In the genomic region with DNA sequence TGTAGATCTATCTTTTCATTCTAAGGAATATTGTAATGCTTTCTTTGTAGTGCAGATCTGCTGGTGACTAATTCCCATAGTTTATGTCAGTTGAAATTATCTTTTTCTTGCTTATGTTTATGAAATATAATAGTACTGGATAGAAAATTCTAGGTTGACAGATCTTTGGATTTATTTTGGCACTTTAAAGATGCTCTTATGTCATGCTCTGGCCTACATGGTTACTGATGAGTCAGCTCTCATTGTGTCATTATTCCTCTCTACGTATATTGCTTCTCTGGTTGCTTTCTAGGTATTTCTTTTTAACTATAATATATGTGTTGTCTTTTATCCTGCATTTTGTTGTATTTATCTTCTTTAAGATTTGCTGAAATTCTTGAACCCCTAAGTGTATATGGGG, we compare ENCODE assay signal across 18 cellular contexts.
A peak's percentile ranks its signal among the peaks of the same experiment; 100 is the strongest.
DNase-seq lines count a peak whose midpoint lies in the region; ATAC-seq, FAIRE-seq and TF ChIP-seq lines count a peak whose summit lies in the region.
"Had no signal": no experiment of that assay in that cellular context is flagged by ENCODE, and none has a peak within 500 bp of the region (broad histone marks: within the 10 kb centered on the region; RNA-seq: fewer than 3 reads in every experiment).

No MANE protein-coding gene starts in this region.

- POLR2A ChIA-PET in HepG2 (lab: Yijun Ruan, JAX), result no interaction called here

- no peak overlapping the region for H2AFZ ChIP-seq in HepG2 (ENCODE audit: low read length)
- H2AFZ ChIP-seq: GM23248 had no signal

- H3K27me3 ChIP-seq in HepG2 (ENCODE audit: control insufficient read depth in 1 of 2, insufficient read depth in 2 of 2, low read length in 2 of 2), result no peaks in the 10 kb centered on the region
- H3K27me3 ChIP-seq in right lobe of liver, result no peaks in the 10 kb centered on the region

- DNase-seq in HepG2 (ENCODE audit: low spot score), result no peak
- no peak for DNase-seq in right lobe of liver
- peak; percentile 90 for DNase-seq in amniotic epithelial cell (ENCODE audit: low read depth)
- peak; percentile 31 for DNase-seq in epithelial cell of esophagus (ENCODE audit: low read depth)
- DNase-seq in NCI-H774 (lab: John Stamatoyannopoulos, UW), result no peak
- DNase-seq in NCI-H1092 treated with DMSO at 0.1 percent for 48 hours (lab: John Stamatoyannopoulos, UW), result no peak
- DNase-seq in amniotic stem cell (lab: John Stamatoyannopoulos, UW), result no peak
- DNase-seq in AG20443 (ENCODE audit: low spot score), result no peak
- DNase-seq: 8988T; ACHN; C1 segment of cervical spinal cord; Calu3; CD4-positive, alpha-beta T cell; DMS79; GM23248 had no signal

- WGBS in HepG2 (ENCODE audit: low lambda C conversion rate), result 0% methylated on average over 1 of the region's 1 CpG
- WGBS in right lobe of liver (ENCODE audit: insufficient coverage, low coverage, low lambda C conversion rate, missing lambda C conversion rate), result 29% methylated on average over 1 of the region's 1 CpG

- H4K20me1 ChIP-seq in HepG2 (ENCODE audit: insufficient read depth, low read length), result no peaks in the 10 kb centered on the region

- TF ChIP-seq EP300 in HepG2 (IDR thresholded peaks at IDR 0.05; ENCODE audit: low read depth in 2 of 2, low read length in 2 of 2) (no peak), HepG2 (CRISPR knock-in tag; IDR thresholded peaks at IDR 0.05; ENCODE audit: borderline replicate concordance) (no peak)

- intact Hi-C loops in HepG2 (cut with micrococcal nuclease; ENCODE audit: unreplicated experiment), result no loop called here
- intact Hi-C loops in right lobe of liver (cut with DNase I), result no loop called here

- no peaks in the 10 kb centered on the region for H3K4me1 ChIP-seq in HepG2 (ENCODE audit: insufficient read depth, low read length)
- no peaks in the 10 kb centered on the region for H3K4me1 ChIP-seq in right lobe of liver

- no peak for FAIRE-seq in HepG2 (lab: Jason Lieb, UNC)
- FAIRE-seq: GM12878, H54 had no signal

- no peak overlapping the region for H3K9ac ChIP-seq in HepG2 (ENCODE audit: insufficient read depth, low read depth, low read length)
- H3K9ac ChIP-seq: GM23248 had no signal

- TF ChIP-seq RAD21 in HepG2 (CRISPR knock-in tag; IDR thresholded peaks at IDR 0.05), result no peak

- BruUV-seq in HepG2 (replicated peaks; lab: Mats Ljungman, UMichigan), result no TSS peak

- H3K36me3 ChIP-seq in HepG2 (replicated peaks in 1 of 2; ENCODE audit: control insufficient read depth in 1 of 2, insufficient read depth in 2 of 2, low read length in 2 of 2) (no peaks in the 10 kb centered on the region), right lobe of liver (no peaks in the 10 kb centered on the region)

- H3K27ac ChIP-seq in HepG2 (ENCODE audit: extremely low read length, insufficient read depth, low read length) (no peak overlapping the region), right lobe of liver (no peak overlapping the region)
- H3K27ac ChIP-seq: GM23248, HL-60 had no signal

- no peak for TF ChIP-seq POLR2A in HepG2 (IDR thresholded peaks at IDR 0.05; ENCODE audit: insufficient read depth in 1 of 2, low read depth in 2 of 2, low read length in 2 of 2)
- TF ChIP-seq POLR2A in right lobe of liver (IDR thresholded peaks at IDR 0.05), result no peak

- no peak overlapping the region for H3K4me3 ChIP-seq in HepG2 (replicated peaks in 1 of 3; ENCODE audit: insufficient read depth in 1 of 3, low read depth in 2 of 3, low read length in 3 of 3)
- no peak overlapping the region for H3K4me3 ChIP-seq in right lobe of liver
- no peak overlapping the region for H3K4me3 ChIP-seq in epithelial cell of esophagus (ENCODE audit: low read length)
- H3K4me3 ChIP-seq: GM12878, GM23248 had no signal

- in situ Hi-C loops in HepG2 (cut with HindIII; ENCODE audit: extremely low pct_ligation_motif_present, low pct_unique_long_range_greater_than_20kb), result no loop called here

- no peak for TF ChIP-seq CTCF in HepG2 (CRISPR knock-in tag; IDR thresholded peaks at IDR 0.05)
- no peak for TF ChIP-seq CTCF in right lobe of liver (IDR thresholded peaks at IDR 0.05)
- no peak for TF ChIP-seq CTCF in epithelial cell of esophagus (IDR thresholded peaks at IDR 0.05; ENCODE audit: insufficient read depth, low read depth, low read length, missing control alignments)

- CTCF ChIA-PET in HepG2 (lab: Yijun Ruan, JAX; ENCODE audit: low intra/inter-chr PET ratio, low total read pairs), result no interaction called here

- H3K9me3 ChIP-seq in HepG2 (ENCODE audit: low read length), result no peaks in the 10 kb centered on the region; the same call in none of the 2 replicates
- no peaks in the 10 kb centered on the region for H3K9me3 ChIP-seq in right lobe of liver

- H3K79me2 ChIP-seq in HepG2 (ENCODE audit: insufficient read depth, low read length), result no peaks in the 10 kb centered on the region

- no peak overlapping the region for H3K4me2 ChIP-seq in HepG2 (ENCODE audit: low read depth, low read length)

- ATAC-seq in HepG2 (no peak), right lobe of liver (no peak)
- ATAC-seq: GM12878 had no signal

TF ChIP-seq in HepG2, 621 proteins besides CTCF, POLR2A, EP300 and RAD21:
- TF ChIP-seq SRSF1 (optimal IDR thresholded peaks at IDR 0.05; ENCODE audit: low read depth, low read length), result no peak
- TF ChIP-seq, protein P1, sequence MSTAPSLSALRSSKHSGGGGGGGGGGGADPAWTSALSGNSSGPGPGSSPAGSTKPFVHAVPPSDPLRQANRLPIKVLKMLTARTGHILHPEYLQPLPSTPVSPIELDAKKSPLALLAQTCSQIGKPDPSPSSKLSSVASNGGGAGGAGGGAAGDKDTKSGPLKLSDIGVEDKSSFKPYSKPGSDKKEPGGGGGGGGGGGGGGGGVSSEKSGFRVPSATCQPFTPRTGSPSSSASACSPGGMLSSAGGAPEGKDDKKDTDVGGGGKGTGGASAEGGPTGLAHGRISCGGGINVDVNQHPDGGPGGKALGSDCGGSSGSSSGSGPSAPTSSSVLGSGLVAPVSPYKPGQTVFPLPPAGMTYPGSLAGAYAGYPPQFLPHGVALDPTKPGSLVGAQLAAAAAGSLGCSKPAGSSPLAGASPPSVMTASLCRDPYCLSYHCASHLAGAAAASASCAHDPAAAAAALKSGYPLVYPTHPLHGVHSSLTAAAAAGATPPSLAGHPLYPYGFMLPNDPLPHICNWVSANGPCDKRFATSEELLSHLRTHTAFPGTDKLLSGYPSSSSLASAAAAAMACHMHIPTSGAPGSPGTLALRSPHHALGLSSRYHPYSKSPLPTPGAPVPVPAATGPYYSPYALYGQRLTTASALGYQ (CRISPR knock-in tag; IDR thresholded peaks at IDR 0.05), result no peak
- peak in 1 of 2 experiments; percentile 35; a peak in 1 of 4 replicates for TF ChIP-seq MAFK (conservative IDR thresholded peaks at IDR 0.05 in 1 of 2, IDR thresholded peaks at IDR 0.05 in 1 of 2; ENCODE audit: low read length in 2 of 2)
- TF ChIP-seq MAFF (IDR thresholded peaks at IDR 0.05; ENCODE audit: low read depth, low read length), result 0 out of 2 replicates have a peak, but pooled peaks have one; percentile 25
- TF ChIP-seq ZNF10 (CRISPR knock-in tag; IDR thresholded peaks at IDR 0.05; ENCODE audit: borderline replicate concordance, low read depth), result no peak
- no peak for TF ChIP-seq MTA3 (CRISPR knock-in tag; IDR thresholded peaks at IDR 0.05)

Comparison
In these comparisons a context has a peak if more than half of its experiments do, and no peak if none do; other contexts are left out.
1. DNase-seq: peak in amniotic epithelial cell (single experiment) and epithelial cell of esophagus (single experiment); none in HepG2 (single experiment), right lobe of liver (0 of 3), NCI-H774 (single experiment), NCI-H1092 treated with DMSO at 0.1 percent for 48 hours (single experiment), amniotic stem cell (single experiment) and AG20443 (single experiment).